In genomic region chr11:14237333-14237988, GRCh38 we compare ENCODE assay signal across 9 cellular contexts.
A peak's percentile ranks its signal among the peaks of the same experiment; 100 is the strongest.
DNase-seq lines count a peak whose midpoint lies in the region; ATAC-seq lines count a peak whose summit lies in the region.
"Had no signal": no experiment of that assay in that cellular context is flagged by ENCODE, and none has a peak within 500 bp of the region (broad histone marks: within the 10 kb centered on the region; RNA-seq: fewer than 3 reads in every experiment).

No MANE protein-coding gene starts in this region.

- CTCF ChIA-PET in activated CD8-positive, alpha-beta T cell treated with anti-CD3 and anti-CD28 coated beads, Interleukin-2, amount 10 ng/mL, durations not matched to agents 7 days and 5 days (lab: Charles Lee), result interaction anchor here (1.0 to 1.1 kb wide), 2 partner anchors 355 to 465 kb away, joined by 3 read pairs; no protein-coding TSS in a partner anchor
- CTCF ChIA-PET in activated CD4-positive, alpha-beta memory T cell treated with anti-CD3 and anti-CD28 coated beads, Interleukin-2, amount 10 ng/mL, durations not matched to agents 7 days and 5 days (lab: Charles Lee), result interaction anchor here (0.6 to 1.2 kb wide), 3 partner anchors 266 to 465 kb away, joined by 3 read pairs; no protein-coding TSS in a partner anchor

- H3K36me3 Mint-ChIP-seq in activated CD8-positive, alpha-beta T cell treated with anti-CD3 and anti-CD28 coated beads, Interleukin-2, amount 10 ng/mL, durations not matched to agents 7 days and 5 days (ENCODE audit: low read depth), result no peaks in the 10 kb centered on the region
- no peaks in the 10 kb centered on the region for H3K36me3 Mint-ChIP-seq in activated CD4-positive, alpha-beta memory T cell treated with anti-CD3 and anti-CD28 coated beads, Interleukin-2, amount 10 ng/mL, durations not matched to agents 7 days and 5 days (ENCODE audit: low read depth)

- POLR2A ChIA-PET in activated CD8-positive, alpha-beta T cell treated with anti-CD3 and anti-CD28 coated beads, Interleukin-2, amount 10 ng/mL, durations not matched to agents 7 days and 5 days (lab: Charles Lee), result no interaction called here
- POLR2A ChIA-PET in activated CD4-positive, alpha-beta memory T cell treated with anti-CD3 and anti-CD28 coated beads, Interleukin-2, amount 10 ng/mL, durations not matched to agents 7 days and 5 days (lab: Charles Lee), result no interaction called here

- peaks cover 2% of the 10 kb centered on the region for H3K4me1 Mint-ChIP-seq in activated CD8-positive, alpha-beta T cell treated with anti-CD3 and anti-CD28 coated beads, Interleukin-2, amount 10 ng/mL, durations not matched to agents 7 days and 5 days (ENCODE audit: low read depth)
- H3K4me1 Mint-ChIP-seq in activated CD4-positive, alpha-beta memory T cell treated with anti-CD3 and anti-CD28 coated beads, Interleukin-2, amount 10 ng/mL, durations not matched to agents 7 days and 5 days, result peaks cover 7% of the 10 kb centered on the region

- peak; percentile 25 for DNase-seq in inferior parietal cortex (ENCODE audit: extremely low spot score)
- no peak for DNase-seq in NK-92 (lab: John Stamatoyannopoulos, UW; ENCODE audit: unreplicated experiment)
- no peak for DNase-seq in activated CD8-positive, alpha-beta T cell treated with anti-CD3 and anti-CD28 coated beads, Interleukin-2, amount 10 ng/mL, durations not matched to agents 7 days and 5 days
- DNase-seq in central memory CD4-positive, alpha-beta T cell, result no peak
- DNase-seq in activated CD4-positive, alpha-beta memory T cell treated with anti-CD3 and anti-CD28 coated beads, Interleukin-2, amount 10 ng/mL, durations not matched to agents 7 days and 5 days, result no peak
- DNase-seq: activated gamma-delta T cell had no signal

- no peak overlapping the region for H3K27ac Mint-ChIP-seq in activated CD8-positive, alpha-beta T cell treated with anti-CD3 and anti-CD28 coated beads, Interleukin-2, amount 10 ng/mL, durations not matched to agents 7 days and 5 days
- no peak overlapping the region for H3K27ac Mint-ChIP-seq in activated CD4-positive, alpha-beta memory T cell treated with anti-CD3 and anti-CD28 coated beads, Interleukin-2, amount 10 ng/mL, durations not matched to agents 7 days and 5 days

- ATAC-seq in GM18511 (IDR thresholded peaks at IDR 0.05; ENCODE audit: unreplicated experiment) (peak; percentile 99), GM21528 (IDR thresholded peaks at IDR 0.05; ENCODE audit: low FRiP score, unreplicated experiment) (peak; percentile 99), HG03457 (IDR thresholded peaks at IDR 0.05; ENCODE audit: unreplicated experiment) (peak; percentile 92)
- ATAC-seq in activated CD8-positive, alpha-beta T cell treated with anti-CD3 and anti-CD28 coated beads, Interleukin-2, amount 10 ng/mL, durations not matched to agents 7 days and 5 days, result no peak

- H3K9me3 Mint-ChIP-seq in activated CD8-positive, alpha-beta T cell treated with anti-CD3 and anti-CD28 coated beads, Interleukin-2, amount 10 ng/mL, durations not matched to agents 7 days and 5 days (ENCODE audit: insufficient read depth), result no peaks in the 10 kb centered on the region
- H3K9me3 Mint-ChIP-seq in activated CD4-positive, alpha-beta memory T cell treated with anti-CD3 and anti-CD28 coated beads, Interleukin-2, amount 10 ng/mL, durations not matched to agents 7 days and 5 days, result no peaks in the 10 kb centered on the region

- peaks cover 16% of the 10 kb centered on the region for H3K27me3 Mint-ChIP-seq in activated CD8-positive, alpha-beta T cell treated with anti-CD3 and anti-CD28 coated beads, Interleukin-2, amount 10 ng/mL, durations not matched to agents 7 days and 5 days (ENCODE audit: low read depth)
- peaks cover 20% of the 10 kb centered on the region for H3K27me3 Mint-ChIP-seq in activated CD4-positive, alpha-beta memory T cell treated with anti-CD3 and anti-CD28 coated beads, Interleukin-2, amount 10 ng/mL, durations not matched to agents 7 days and 5 days

- no peak overlapping the region for H3K4me3 Mint-ChIP-seq in activated CD8-positive, alpha-beta T cell treated with anti-CD3 and anti-CD28 coated beads, Interleukin-2, amount 10 ng/mL, durations not matched to agents 7 days and 5 days
- H3K4me3 Mint-ChIP-seq in activated CD4-positive, alpha-beta memory T cell treated with anti-CD3 and anti-CD28 coated beads, Interleukin-2, amount 10 ng/mL, durations not matched to agents 7 days and 5 days, result no peak overlapping the region
